Comparison of ENCODE assay signal across 1 cellular context in genomic region chr17:59684967-59685366, GRCh38.
TF ChIP-seq lines count a peak whose summit lies in the region.

No MANE protein-coding gene starts in this region.

TF ChIP-seq in K562, 482 proteins besides CTCF, POLR2A, EP300 and RAD21 (continued from another document and continues in another):
- peak; percentile 83 for TF ChIP-seq CXXC5 (CRISPR knock-in tag; IDR thresholded peaks at IDR 0.05)
- TF ChIP-seq KLF16 (IDR thresholded peaks at IDR 0.05) = peak; percentile 96
- no peak for TF ChIP-seq ZNF217 (CRISPR knock-in tag; IDR thresholded peaks at IDR 0.05)
- no peak for TF ChIP-seq NR0B1 (IDR thresholded peaks at IDR 0.05; ENCODE audit: partially characterized antibody)
- TF ChIP-seq PYGO2 (tag; IDR thresholded peaks at IDR 0.05) = no peak
- TF ChIP-seq PCBP1 (IDR thresholded peaks at IDR 0.05; ENCODE audit: low read depth, low read length, poor library complexity, severe bottlenecking) = no peak
- TF ChIP-seq FIP1L1 (IDR thresholded peaks at IDR 0.05; ENCODE audit: low read depth, low read length, poor library complexity, severe bottlenecking) = no peak
- peak; percentile 98 for TF ChIP-seq CBFA2T3 (IDR thresholded peaks at IDR 0.05)
- no peak for TF ChIP-seq TFAP4 (CRISPR knock-in tag; IDR thresholded peaks at IDR 0.05; ENCODE audit: borderline replicate concordance)
- peak in 1 of 2 experiments; percentile 31; a peak in 1 of 4 replicates for TF ChIP-seq MNT (conservative IDR thresholded peaks at IDR 0.05)
- TF ChIP-seq DPF2 (IDR thresholded peaks at IDR 0.05) = peak; percentile 98
- TF ChIP-seq ZNF165 (CRISPR knock-in tag; IDR thresholded peaks at IDR 0.05; ENCODE audit: borderline replicate concordance) = no peak
- TF ChIP-seq MTA1 (IDR thresholded peaks at IDR 0.05; ENCODE audit: borderline replicate concordance) = peak; percentile 53; the same call in 1 of the 2 replicates
- TF ChIP-seq ZNF277 (CRISPR knock-in tag; IDR thresholded peaks at IDR 0.05; ENCODE audit: borderline replicate concordance) = no peak
- TF ChIP-seq KAT8 (IDR thresholded peaks at IDR 0.05; ENCODE audit: low read depth) = no peak
- TF ChIP-seq GTF2A2 (tag; IDR thresholded peaks at IDR 0.05) = no peak
- no peak for TF ChIP-seq MEF2D (tag; conservative IDR thresholded peaks at IDR 0.05; ENCODE audit: low read depth)
- TF ChIP-seq ZNF316 (IDR thresholded peaks at IDR 0.05) = peak; percentile 91
- no peak for TF ChIP-seq JUNB (CRISPR knock-in tag; conservative IDR thresholded peaks at IDR 0.05)
- TF ChIP-seq THAP12 (CRISPR knock-in tag; IDR thresholded peaks at IDR 0.05) = no peak
- TF ChIP-seq L3MBTL2 (IDR thresholded peaks at IDR 0.05) = 0 out of 2 replicates have a peak, but pooled peaks have one; percentile 23
- TF ChIP-seq TOE1 (IDR thresholded peaks at IDR 0.05; ENCODE audit: borderline replicate concordance) = no peak
- no peak for TF ChIP-seq TOE1 (CRISPR knock-in tag; IDR thresholded peaks at IDR 0.05; ENCODE audit: borderline replicate concordance, low read depth)
- TF ChIP-seq PHF8 (IDR thresholded peaks at IDR 0.05; ENCODE audit: borderline replicate concordance, low read length) = no peak
- TF ChIP-seq ZNF212 (CRISPR knock-in tag; IDR thresholded peaks at IDR 0.05) = no peak
- peak; percentile 90 for TF ChIP-seq NFIC (IDR thresholded peaks at IDR 0.05)
- peak; percentile 86; the same call in 1 of the 2 replicates for TF ChIP-seq CC2D1A (IDR thresholded peaks at IDR 0.05)
- no peak for TF ChIP-seq ZC3H11A (IDR thresholded peaks at IDR 0.05; ENCODE audit: low read depth, low read length)
- TF ChIP-seq ZBTB26 (CRISPR knock-in tag; IDR thresholded peaks at IDR 0.05) = no peak
- no peak for TF ChIP-seq KLF10 (CRISPR knock-in tag; IDR thresholded peaks at IDR 0.05)
- TF ChIP-seq ZNF133 (CRISPR knock-in tag; IDR thresholded peaks at IDR 0.05) = no peak
- no peak for TF ChIP-seq SIRT6 (IDR thresholded peaks at IDR 0.05; ENCODE audit: low read depth, low read length)
- TF ChIP-seq HLTF (IDR thresholded peaks at IDR 0.05) = no peak
- peak in 1 of 2 experiments; percentile 59; a peak in 2 of 4 replicates for TF ChIP-seq FOXA3 (CRISPR knock-in tag; conservative IDR thresholded peaks at IDR 0.05 in 1 of 2, IDR thresholded peaks at IDR 0.05 in 1 of 2)
- no peak for TF ChIP-seq ZNF707 (CRISPR knock-in tag; conservative IDR thresholded peaks at IDR 0.05)
- TF ChIP-seq PHTF2 (CRISPR knock-in tag; IDR thresholded peaks at IDR 0.05) = no peak
- TF ChIP-seq CREB3 (tag; conservative IDR thresholded peaks at IDR 0.05; ENCODE audit: low read depth) = no peak
- no peak for TF ChIP-seq U2AF2 (optimal IDR thresholded peaks at IDR 0.05; ENCODE audit: low read depth, low read length)
- no peak for TF ChIP-seq ZNF124 (CRISPR knock-in tag; IDR thresholded peaks at IDR 0.05)
- TF ChIP-seq USF2 (CRISPR knock-in tag; IDR thresholded peaks at IDR 0.05) = no peak
- no peak for TF ChIP-seq PURB (CRISPR knock-in tag; IDR thresholded peaks at IDR 0.05; ENCODE audit: low read depth)
- TF ChIP-seq ZNF780A (CRISPR knock-in tag; IDR thresholded peaks at IDR 0.05) = no peak
- no peak for TF ChIP-seq HDAC6 (IDR thresholded peaks at IDR 0.05; ENCODE audit: low read depth, low read length)
- TF ChIP-seq ETV5 (CRISPR knock-in tag; IDR thresholded peaks at IDR 0.05; ENCODE audit: low read depth) = no peak
- no peak for TF ChIP-seq IRF9 (tag; IDR thresholded peaks at IDR 0.05)
- no peak for TF ChIP-seq NFE2L1 (tag; IDR thresholded peaks at IDR 0.05; ENCODE audit: borderline replicate concordance, low read depth)
- TF ChIP-seq ZNF507 (tag; conservative IDR thresholded peaks at IDR 0.05) = no peak
- no peak for TF ChIP-seq ZNF121 (CRISPR knock-in tag; conservative IDR thresholded peaks at IDR 0.05)
- TF ChIP-seq RBBP5 (IDR thresholded peaks at IDR 0.05; ENCODE audit: borderline replicate concordance, insufficient read depth, low read length, poor library complexity, severe bottlenecking) = no peak
- TF ChIP-seq ZNF263 (CRISPR knock-in tag; IDR thresholded peaks at IDR 0.05; ENCODE audit: borderline replicate concordance) = no peak
- no peak for TF ChIP-seq ESRRB (CRISPR knock-in tag; IDR thresholded peaks at IDR 0.05; ENCODE audit: borderline replicate concordance)
- no peak for TF ChIP-seq IFI16 (CRISPR knock-in tag; IDR thresholded peaks at IDR 0.05)
- TF ChIP-seq GABPA (tag; conservative IDR thresholded peaks at IDR 0.05; ENCODE audit: low read depth) = no peak
- no peak for TF ChIP-seq ZNF232 (CRISPR knock-in tag; IDR thresholded peaks at IDR 0.05)
- no peak for TF ChIP-seq BRD4 (IDR thresholded peaks at IDR 0.05)
- no peak for TF ChIP-seq MCM5 (IDR thresholded peaks at IDR 0.05; ENCODE audit: low read depth)
- TF ChIP-seq NKRF (IDR thresholded peaks at IDR 0.05; ENCODE audit: borderline replicate concordance) = no peak
- no peak for TF ChIP-seq ZFX (CRISPR knock-in tag; IDR thresholded peaks at IDR 0.05)
- no peak for TF ChIP-seq EZH2 (IDR thresholded peaks at IDR 0.05; ENCODE audit: borderline replicate concordance, low read depth, low read length)
- 0 out of 2 replicates have a peak, but pooled peaks have one; percentile 52 for TF ChIP-seq GATAD2B (IDR thresholded peaks at IDR 0.05; ENCODE audit: borderline replicate concordance)
